Comparison of ENCODE assay signal across 15 cellular contexts in genomic region chr19:45592366-45592765, GRCh38. TPM values are rescaled to one million over a fixed set of nuclear protein-coding genes. Genes with fewer than 3 reads are reported as not detected.
DNase-seq lines count a peak whose midpoint lies in the region; ATAC-seq and TF ChIP-seq lines count a peak whose summit lies in the region.
"Had no signal": no experiment of that assay in that cellular context is flagged by ENCODE, and none has a peak within 500 bp of the region (broad histone marks: within the 10 kb centered on the region; RNA-seq: fewer than 3 reads in every experiment).

No MANE protein-coding gene starts in this region.

- ATAC-seq in activated naive CD8-positive, alpha-beta T cell treated with anti-CD3 and anti-CD28 coated beads, Interleukin-2, amount 10 ng/mL, durations not matched to agents 7 days and 5 days (ENCODE audit: low read depth): peak; percentile 25
- no peak for ATAC-seq in activated naive CD8-positive, alpha-beta T cell treated with anti-CD3 and anti-CD28 coated beads, Interleukin-2, amount 50 U/mL, for 24 hours
- peak; percentile 66 for ATAC-seq in PC-3
- no peak for ATAC-seq in upper lobe of left lung (ENCODE audit: low FRiP score in 2 of 2)
- no peak for ATAC-seq in GM18868 (IDR thresholded peaks at IDR 0.05; ENCODE audit: unreplicated experiment)
- ATAC-seq in HG03521 (IDR thresholded peaks at IDR 0.05; ENCODE audit: unreplicated experiment): no peak

- no peak for TF ChIP-seq POLR2A in upper lobe of left lung (IDR thresholded peaks at IDR 0.05)

- no peak overlapping the region for H3K4me3 Mint-ChIP-seq in activated naive CD8-positive, alpha-beta T cell treated with anti-CD3 and anti-CD28 coated beads, Interleukin-2, amount 10 ng/mL, durations not matched to agents 7 days and 5 days
- H3K4me3 Mint-ChIP-seq in activated naive CD8-positive, alpha-beta T cell treated with anti-CD3 and anti-CD28 coated beads, Interleukin-2, amount 50 U/mL, for 24 hours: no peak overlapping the region

- POLR2A ChIA-PET in activated naive CD8-positive, alpha-beta T cell treated with anti-CD3 and anti-CD28 coated beads, Interleukin-2, amount 10 ng/mL, durations not matched to agents 7 days and 5 days (lab: Charles Lee): no interaction called here
- POLR2A ChIA-PET in PC-3 (lab: Charles Lee; ENCODE audit: unreplicated experiment): interaction anchor here (0.6 to 0.7 kb wide), 2 partner anchors 8 to 27 kb away, joined by 8 to 13 read pairs; no protein-coding TSS in a partner anchor
- POLR2A ChIA-PET in SK-N-SH (lab: Yijun Ruan, JAX): no interaction called here

- no peak for TF ChIP-seq RAD21 in SK-N-SH (IDR thresholded peaks at IDR 0.05; ENCODE audit: low read length)

- H3K4me1 Mint-ChIP-seq in activated naive CD8-positive, alpha-beta T cell treated with anti-CD3 and anti-CD28 coated beads, Interleukin-2, amount 10 ng/mL, durations not matched to agents 7 days and 5 days: peaks cover 7% of the 10 kb centered on the region
- peaks cover 13% of the 10 kb centered on the region for H3K4me1 Mint-ChIP-seq in activated naive CD8-positive, alpha-beta T cell treated with anti-CD3 and anti-CD28 coated beads, Interleukin-2, amount 50 U/mL, for 24 hours

- H4K20me1 ChIP-seq in PC-3 (ENCODE audit: low read length): no peaks in the 10 kb centered on the region
- H4K20me1 ChIP-seq in SK-N-SH (ENCODE audit: insufficient read depth): no peaks in the 10 kb centered on the region
- H4K20me1 ChIP-seq: BLaER1 had no signal

- no peaks in the 10 kb centered on the region for H3K9me3 Mint-ChIP-seq in activated naive CD8-positive, alpha-beta T cell treated with anti-CD3 and anti-CD28 coated beads, Interleukin-2, amount 10 ng/mL, durations not matched to agents 7 days and 5 days
- no peaks in the 10 kb centered on the region for H3K9me3 Mint-ChIP-seq in activated naive CD8-positive, alpha-beta T cell treated with anti-CD3 and anti-CD28 coated beads, Interleukin-2, amount 50 U/mL, for 24 hours

- no peak overlapping the region for H3K9ac ChIP-seq in PC-3 (ENCODE audit: low read length)
- H3K9ac ChIP-seq in SK-N-SH: no peak overlapping the region
- H3K9ac ChIP-seq: BLaER1 had no signal

- H3K4me1 ChIP-seq in PC-3 (ENCODE audit: insufficient read depth, low read length): peaks cover 8% of the 10 kb centered on the region
- H3K4me1 ChIP-seq in upper lobe of left lung: peaks cover 0 to 39% (median 30%) of the 10 kb centered on the region in 4 donors
- H3K4me1 ChIP-seq in SK-N-SH (ENCODE audit: control insufficient read depth in 1 of 2, insufficient read depth in 2 of 2, low read depth in 1 of 2, low read length in 1 of 2): no peaks in the 10 kb centered on the region

- intact Hi-C loops in PC-3 (cut with micrococcal nuclease): no loop called here

- H3K9me3 ChIP-seq in PC-3 (ENCODE audit: low read length) (no peaks in the 10 kb centered on the region), upper lobe of left lung (no peaks in the 10 kb centered on the region), SK-N-SH (no peaks in the 10 kb centered on the region)
- H3K9me3 ChIP-seq: BLaER1 had no signal

- H3K27me3 Mint-ChIP-seq in activated naive CD8-positive, alpha-beta T cell treated with anti-CD3 and anti-CD28 coated beads, Interleukin-2, amount 10 ng/mL, durations not matched to agents 7 days and 5 days: peaks cover 39% of the 10 kb centered on the region
- peaks cover 60% of the 10 kb centered on the region for H3K27me3 Mint-ChIP-seq in activated naive CD8-positive, alpha-beta T cell treated with anti-CD3 and anti-CD28 coated beads, Interleukin-2, amount 50 U/mL, for 24 hours

- no peaks in the 10 kb centered on the region for H3K27me3 ChIP-seq in PC-3 (ENCODE audit: low read length)
- peaks cover 0 to 2% (median 0%) of the 10 kb centered on the region in 4 donors for H3K27me3 ChIP-seq in upper lobe of left lung
- no peaks in the 10 kb centered on the region for H3K27me3 ChIP-seq in SK-N-SH (ENCODE audit: insufficient read depth)

- WGBS in upper lobe of left lung, 2 donors: 13 to 20% methylated on average over 4 of the region's 4 CpGs
- 14% methylated on average over 4 of the region's 4 CpGs for WGBS in SK-N-SH (ENCODE audit: low lambda C conversion rate)

- no TSS peak for BruUV-seq in PC-3 (replicated peaks; lab: Mats Ljungman, UMichigan)

- TF ChIP-seq CTCF in PC-3 (conservative IDR thresholded peaks at IDR 0.05; ENCODE audit: low read depth, low read length) (no peak), upper lobe of left lung (IDR thresholded peaks at IDR 0.05) (no peak), SK-N-SH (IDR thresholded peaks at IDR 0.05) (no peak)

- H3K27ac Mint-ChIP-seq in activated naive CD8-positive, alpha-beta T cell treated with anti-CD3 and anti-CD28 coated beads, Interleukin-2, amount 10 ng/mL, durations not matched to agents 7 days and 5 days: no peak overlapping the region
- H3K27ac Mint-ChIP-seq in activated naive CD8-positive, alpha-beta T cell treated with anti-CD3 and anti-CD28 coated beads, Interleukin-2, amount 50 U/mL, for 24 hours: no peak overlapping the region

- H3K9me2 ChIP-seq in PC-3 (replicated peaks; ENCODE audit: low read length) (no peaks in the 10 kb centered on the region), SK-N-SH (no peaks in the 10 kb centered on the region)

- no peak for DNase-seq in activated naive CD8-positive, alpha-beta T cell treated with anti-CD3 and anti-CD28 coated beads, Interleukin-2, amount 10 ng/mL, durations not matched to agents 7 days and 5 days
- DNase-seq in activated naive CD8-positive, alpha-beta T cell treated with anti-CD3 and anti-CD28 coated beads, Interleukin-2, amount 50 U/mL, for 24 hours: no peak
- peak; percentile 41 for DNase-seq in PC-3
- DNase-seq in dermis blood vessel endothelial cell: peak; percentile 44
- no peak for DNase-seq in upper lobe of left lung
- no peak for DNase-seq in SK-N-SH
- DNase-seq: 8988T; NCI-H1092 treated with DMSO at 0.1 percent for 48 hours; NCI-H1694; NCI-H69; NK-92 treated with Interleukin-12 subunit alpha and Interleukin-12 subunit beta, amount 100 ng/mL, for 24 hours; Right ventricle myocardium superior had no signal

- H3K36me3 Mint-ChIP-seq in activated naive CD8-positive, alpha-beta T cell treated with anti-CD3 and anti-CD28 coated beads, Interleukin-2, amount 10 ng/mL, durations not matched to agents 7 days and 5 days: no peaks in the 10 kb centered on the region
- H3K36me3 Mint-ChIP-seq in activated naive CD8-positive, alpha-beta T cell treated with anti-CD3 and anti-CD28 coated beads, Interleukin-2, amount 50 U/mL, for 24 hours (ENCODE audit: low read depth): no peaks in the 10 kb centered on the region

- H3F3A ChIP-seq in PC-3 (ENCODE audit: low read length, unreplicated experiment): no peaks in the 10 kb centered on the region
- no peaks in the 10 kb centered on the region for H3F3A ChIP-seq in SK-N-SH (replicated peaks; ENCODE audit: insufficient read depth)

- no peaks in the 10 kb centered on the region for H3K36me3 ChIP-seq in PC-3 (ENCODE audit: low read depth, low read length)
- peaks cover 0 to 27% (median 4%) of the 10 kb centered on the region in 4 donors for H3K36me3 ChIP-seq in upper lobe of left lung
- no peaks in the 10 kb centered on the region for H3K36me3 ChIP-seq in SK-N-SH (replicated peaks in 1 of 2; ENCODE audit: control insufficient read depth in 1 of 2, insufficient read depth in 2 of 2, low read length in 1 of 2)
- H3K36me3 ChIP-seq: BLaER1 had no signal

- H3K79me2 ChIP-seq in PC-3 (ENCODE audit: low read length) (no peaks in the 10 kb centered on the region), SK-N-SH (ENCODE audit: insufficient read depth) (no peaks in the 10 kb centered on the region)

- no peak overlapping the region for H3K4me3 ChIP-seq in PC-3 (ENCODE audit: low read length)
- no peak overlapping the region for H3K4me3 ChIP-seq in upper lobe of left lung
- H3K4me3 ChIP-seq in SK-N-SH (ENCODE audit: low read depth in 2 of 2, low read length in 1 of 2): no peak overlapping the region
- H3K4me3 ChIP-seq: BLaER1 had no signal

- H2AFZ ChIP-seq in PC-3 (ENCODE audit: low read length) (peak overlapping the region; percentile 42; the same call in 1 of the 2 replicates), SK-N-SH (ENCODE audit: low read depth) (no peak overlapping the region)

- TF ChIP-seq EP300 in upper lobe of left lung (IDR thresholded peaks at IDR 0.05) (no peak), SK-N-SH (IDR thresholded peaks at IDR 0.05; ENCODE audit: borderline replicate concordance in 1 of 2, low read depth in 1 of 2, low read length in 1 of 2) (no peak)

- no peak overlapping the region for H3K4me2 ChIP-seq in PC-3 (ENCODE audit: low read length)
- no peak overlapping the region for H3K4me2 ChIP-seq in SK-N-SH
- H3K4me2 ChIP-seq: BLaER1 had no signal

- CTCF ChIA-PET in PC-3 (lab: Charles Lee): no interaction called here
- CTCF ChIA-PET in SK-N-SH (lab: Yijun Ruan, JAX): interaction anchor here (1.6 kb wide), 1 partner anchor 34 kb away, joined by 3 read pairs; no protein-coding TSS in a partner anchor

- H3K27ac ChIP-seq in PC-3 (ENCODE audit: low read length) (peak overlapping the region; percentile 37; the same call in 1 of the 2 replicates), upper lobe of left lung (peak overlapping the region in 3 of 4 donors; percentile 0 to 76 (median 16)), SK-N-SH (ENCODE audit: low read depth in 2 of 2, low read length in 1 of 2) (no peak overlapping the region)
- H3K27ac ChIP-seq: BLaER1 had no signal

RNA-seq across cellular contexts. Expression of gene OPA3, which starts 7.8 kb away (rescaled TPM):
- total RNA-seq in activated naive CD8-positive, alpha-beta T cell treated with anti-CD3 and anti-CD28 coated beads, Interleukin-2, amount 10 ng/mL, durations not matched to agents 7 days and 5 days: 10 to 100 TPM; 10.6 to 11.8 TPM
- total RNA-seq in PC-3 (2014; rRNA removed) (9.4 and 10.1 TPM in 2 replicates), dermis blood vessel endothelial cell (5.1 and 9.4 TPM in 2 replicates), upper lobe of left lung (10 to 100 TPM in 5 of 6 donors, 1 to 10 TPM in 1; 9.9 to 14.3 (median 12.7) TPM)
- 10.0 and 11.1 TPM in 2 replicates for polyA plus RNA-seq in SK-N-SH (2012; rRNA removed)
- polyA plus RNA-seq in SK-N-SH (2012; cell fraction: cytosol; rRNA removed): 6.0 and 6.6 TPM in 2 replicates
- 10.7 and 12.1 TPM in 2 replicates for polyA plus RNA-seq in SK-N-SH (2012; cell fraction: nucleus; rRNA removed)

RNA-seq across cellular contexts. Expression of gene GPR4, which starts 9.6 kb away (rescaled TPM):
- total RNA-seq in activated naive CD8-positive, alpha-beta T cell treated with anti-CD3 and anti-CD28 coated beads, Interleukin-2, amount 10 ng/mL, durations not matched to agents 7 days and 5 days: not detected
- 3.1 and 3.7 TPM in 2 replicates for total RNA-seq in PC-3 (2014; rRNA removed)
- 3.2 and 5.0 TPM in 2 replicates for total RNA-seq in dermis blood vessel endothelial cell
- 10 to 100 TPM in 2 of 6 donors, 1 to 10 TPM in 4; 1.0 to 22.1 (median 6.8) TPM for total RNA-seq in upper lobe of left lung
- 0.29 and 0.69 TPM in 2 replicates for polyA plus RNA-seq in SK-N-SH (2012; rRNA removed)
- 0.54 and 0.55 TPM in 2 replicates for polyA plus RNA-seq in SK-N-SH (2012; cell fraction: cytosol; rRNA removed)
- polyA plus RNA-seq in SK-N-SH (2012; cell fraction: nucleus; rRNA removed): 0.38 and 0.69 TPM in 2 replicates

RNA-seq across cellular contexts. Expression of gene EML2, which starts 46.8 kb away (rescaled TPM):
- 10 to 100 TPM; 93.1 to 94.2 TPM for total RNA-seq in activated naive CD8-positive, alpha-beta T cell treated with anti-CD3 and anti-CD28 coated beads, Interleukin-2, amount 10 ng/mL, durations not matched to agents 7 days and 5 days
- total RNA-seq in PC-3 (2014; rRNA removed) (28.9 and 37.8 TPM in 2 replicates), dermis blood vessel endothelial cell (18.9 and 26.1 TPM in 2 replicates), upper lobe of left lung (10 to 100 TPM; 34.1 to 70.2 (median 48.2) TPM)
- polyA plus RNA-seq in SK-N-SH (2012; rRNA removed): 10.3 and 12.4 TPM in 2 replicates
- polyA plus RNA-seq in SK-N-SH (2012; cell fraction: cytosol; rRNA removed): 4.0 and 7.6 TPM in 2 replicates
- 24.4 and 27.6 TPM in 2 replicates for polyA plus RNA-seq in SK-N-SH (2012; cell fraction: nucleus; rRNA removed)

Comparison
In these comparisons a context has a peak if more than half of its experiments do, and no peak if none do; other contexts are left out.
1. ATAC-seq: peak in activated naive CD8-positive, alpha-beta T cell treated with anti-CD3 and anti-CD28 coated beads, Interleukin-2, amount 10 ng/mL, durations not matched to agents 7 days and 5 days (single experiment) and PC-3 (single experiment); none in activated naive CD8-positive, alpha-beta T cell treated with anti-CD3 and anti-CD28 coated beads, Interleukin-2, amount 50 U/mL, for 24 hours (single experiment), upper lobe of left lung (0 of 2), GM18868 (single experiment) and HG03521 (single experiment).
2. DNase-seq: peak in PC-3 (single experiment) and dermis blood vessel endothelial cell (single experiment); none in activated naive CD8-positive, alpha-beta T cell treated with anti-CD3 and anti-CD28 coated beads, Interleukin-2, amount 10 ng/mL, durations not matched to agents 7 days and 5 days (single experiment), activated naive CD8-positive, alpha-beta T cell treated with anti-CD3 and anti-CD28 coated beads, Interleukin-2, amount 50 U/mL, for 24 hours (single experiment), upper lobe of left lung (0 of 2) and SK-N-SH (single experiment).
3. H3K27ac ChIP-seq: peak in PC-3 (single experiment) and upper lobe of left lung (3 of 4); none in SK-N-SH (0 of 2).